ENCODE assay signal across 13 cellular contexts in genomic region chr12:120242275-120242799, GRCh38. TPM values are rescaled to one million over a fixed set of nuclear protein-coding genes. Genes with fewer than 3 reads are reported as not detected.
DNase-seq lines count a peak whose midpoint lies in the region; ATAC-seq and TF ChIP-seq lines count a peak whose summit lies in the region.
"Had no signal": no experiment of that assay in that cellular context is flagged by ENCODE, and none has a peak within 500 bp of the region (broad histone marks: within the 10 kb centered on the region; RNA-seq: fewer than 3 reads in every experiment).

No MANE protein-coding gene starts in this region.

- H3K27me3 Mint-ChIP-seq in natural killer cell (ENCODE audit: low read depth in 2 of 2) = no peaks in the 10 kb centered on the region
- no peaks in the 10 kb centered on the region for H3K27me3 Mint-ChIP-seq in CD8-positive, alpha-beta T cell (ENCODE audit: low read depth)

- intact Hi-C loops in heart right ventricle (cut with DNase I) (no loop called here), natural killer cell (cut with micrococcal nuclease) (no loop called here), upper lobe of right lung (cut with DNase I) (no loop called here)
- intact Hi-C loops in CD8-positive, alpha-beta T cell (cut with DNase I, micrococcal nuclease) = no loop called here

- WGBS in heart right ventricle, 2 donors = 49 to 73% methylated on average over 9 of the region's 9 CpGs

- TF ChIP-seq CTCF in WERI-Rb-1 (IDR thresholded peaks at IDR 0.05; ENCODE audit: low read depth, low read length) = no peak
- TF ChIP-seq CTCF in heart right ventricle (IDR thresholded peaks at IDR 0.05) = no peak
- no peak for TF ChIP-seq CTCF in natural killer cell (IDR thresholded peaks at IDR 0.05)
- no peak for TF ChIP-seq CTCF in upper lobe of right lung (IDR thresholded peaks at IDR 0.05)
- no peak for TF ChIP-seq CTCF in omental fat pad (IDR thresholded peaks at IDR 0.05)
- TF ChIP-seq CTCF in CD8-positive, alpha-beta T cell (IDR thresholded peaks at IDR 0.05) = no peak

- peaks cover 72 to 80% of the 10 kb centered on the region in 2 donors for H3K4me1 Mint-ChIP-seq in natural killer cell
- peaks cover 66% of the 10 kb centered on the region for H3K4me1 Mint-ChIP-seq in CD8-positive, alpha-beta T cell (ENCODE audit: low read depth)
- H3K4me1 Mint-ChIP-seq: activated B cell treated with CpG ODN at 0.5 μM for 24 hours, memory B cell had no signal

- POLR2A ChIA-PET in CD8-positive, alpha-beta T cell (lab: Charles Lee) = interaction anchor here (0.9 to 1.1 kb wide), 2 partner anchors 15 to 47 kb away, joined by 3 read pairs; no protein-coding TSS in a partner anchor

- H3K4me3 Mint-ChIP-seq in natural killer cell = no peak overlapping the region
- H3K4me3 Mint-ChIP-seq in CD8-positive, alpha-beta T cell = no peak overlapping the region
- H3K4me3 Mint-ChIP-seq: activated B cell treated with CpG ODN at 0.5 μM for 24 hours, memory B cell had no signal

- H3K36me3 Mint-ChIP-seq in natural killer cell = no peaks in the 10 kb centered on the region
- peaks cover 26% of the 10 kb centered on the region for H3K36me3 Mint-ChIP-seq in CD8-positive, alpha-beta T cell
- H3K36me3 Mint-ChIP-seq: memory B cell had no signal

- H3K4me3 ChIP-seq in WERI-Rb-1 (ENCODE audit: low read depth, low read length) = no peak overlapping the region
- H3K4me3 ChIP-seq in heart right ventricle = peak overlapping the region in 3 of 10 donors; percentile 18 to 20 (median 19)
- no peak overlapping the region for H3K4me3 ChIP-seq in upper lobe of right lung
- H3K4me3 ChIP-seq in CD8-positive, alpha-beta T cell (ENCODE audit: low read depth, low read length) = no peak overlapping the region

- H3K9me3 ChIP-seq in WERI-Rb-1 (ENCODE audit: severe bottlenecking) = no peaks in the 10 kb centered on the region
- no peaks in the 10 kb centered on the region for H3K9me3 ChIP-seq in heart right ventricle
- no peaks in the 10 kb centered on the region for H3K9me3 ChIP-seq in upper lobe of right lung
- H3K9me3 ChIP-seq in CD8-positive, alpha-beta T cell (ENCODE audit: low read length) = no peaks in the 10 kb centered on the region

- no peaks in the 10 kb centered on the region for H3K27me3 ChIP-seq in WERI-Rb-1 (ENCODE audit: insufficient read depth, low read depth, severe bottlenecking)
- H3K27me3 ChIP-seq in heart right ventricle = no peaks in the 10 kb centered on the region
- no peaks in the 10 kb centered on the region for H3K27me3 ChIP-seq in upper lobe of right lung
- no peaks in the 10 kb centered on the region for H3K27me3 ChIP-seq in CD8-positive, alpha-beta T cell (ENCODE audit: insufficient read depth, low read length)

- peaks cover 48 to 98% (median 97%) of the 10 kb centered on the region in 9 donors for H3K4me1 ChIP-seq in heart right ventricle
- peaks cover 66% of the 10 kb centered on the region for H3K4me1 ChIP-seq in upper lobe of right lung
- H3K4me1 ChIP-seq in CD8-positive, alpha-beta T cell (ENCODE audit: insufficient read depth, low read length) = peaks cover 56% of the 10 kb centered on the region

- CTCF ChIA-PET in CD8-positive, alpha-beta T cell (lab: Charles Lee) = interaction anchor here (1.0 to 9.3 kb wide), 3 partner anchors 11 to 24 kb away, joined by 4 to 111 read pairs (median 9); no protein-coding TSS in a partner anchor

- DNase-seq in WERI-Rb-1 (peak; percentile 44), heart right ventricle (peak in 1 of 2 donors; percentile 46), natural killer cell (no peak), upper lobe of right lung (no peak), omental fat pad (ENCODE audit: low spot score) (no peak), hypothalamus (lab: John Stamatoyannopoulos, UW) (no peak)
- DNase-seq in CD8-positive, alpha-beta T cell = no peak
- DNase-seq: activated B cell treated with CpG ODN at 0.5 μM for 24 hours, amniotic stem cell, COR-L47, NCI-H1436, substantia nigra had no signal

- H3K27ac ChIP-seq in WERI-Rb-1 = peak overlapping the region; percentile 38
- H3K27ac ChIP-seq in heart right ventricle = peak overlapping the region; percentile 47 to 94 (median 72)
- peak overlapping the region; percentile 31 for H3K27ac ChIP-seq in upper lobe of right lung
- no peak overlapping the region for H3K27ac ChIP-seq in CD8-positive, alpha-beta T cell (ENCODE audit: low read depth, low read length)

- no peaks in the 10 kb centered on the region for H3K36me3 ChIP-seq in WERI-Rb-1
- H3K36me3 ChIP-seq in heart right ventricle = peaks cover 0 to 27% (median 0%) of the 10 kb centered on the region in 9 donors
- H3K36me3 ChIP-seq in upper lobe of right lung = no peaks in the 10 kb centered on the region
- peaks cover 8% of the 10 kb centered on the region for H3K36me3 ChIP-seq in CD8-positive, alpha-beta T cell (ENCODE audit: insufficient read depth, low read length)

- peak overlapping the region; percentile 60 to 90 for H3K27ac Mint-ChIP-seq in natural killer cell
- no peak overlapping the region for H3K27ac Mint-ChIP-seq in CD8-positive, alpha-beta T cell
- H3K27ac Mint-ChIP-seq: activated B cell treated with CpG ODN at 0.5 μM for 24 hours, memory B cell had no signal

- ATAC-seq in heart right ventricle = peak; percentile 35 to 76 (median 60)
- ATAC-seq in natural killer cell = peak in 1 of 3 donors; percentile 22
- ATAC-seq in upper lobe of right lung = peak; percentile 47
- no peak for ATAC-seq in omental fat pad (ENCODE audit: low FRiP score)
- ATAC-seq in CD8-positive, alpha-beta T cell = no peak

- no peaks in the 10 kb centered on the region for H3K9me3 Mint-ChIP-seq in natural killer cell
- H3K9me3 Mint-ChIP-seq in CD8-positive, alpha-beta T cell = no peaks in the 10 kb centered on the region
- H3K9me3 Mint-ChIP-seq: activated B cell treated with CpG ODN at 0.5 μM for 24 hours, memory B cell had no signal

RNA-seq across cellular contexts. Expression of gene PXN, which starts 23.2 kb away (rescaled TPM):
- total RNA-seq in heart right ventricle (10 to 100 TPM; 52.0 to 83.7 (median 63.3) TPM), natural killer cell (100 to 1,000 TPM; 436 to 504 (median 478) TPM), upper lobe of right lung (105 TPM), omental fat pad (100 to 1,000 TPM in 1 of 4 donors, 10 to 100 TPM in 3; 40.0 to 151 (median 73.1) TPM)
- polyA plus RNA-seq in heart right ventricle = 100 to 1,000 TPM in 1 of 2 donors, 10 to 100 TPM in 1; 41.2 to 123 TPM
- 100 to 1,000 TPM; 170 to 171 TPM for total RNA-seq in CD8-positive, alpha-beta T cell

RNA-seq across cellular contexts. Expression of gene RPLP0, which starts 41.4 kb away (rescaled TPM):
- total RNA-seq in heart right ventricle (1,000 to 10,000 TPM in 1 of 10 donors, 100 to 1,000 TPM in 9; 578 to 1,255 (median 694) TPM), natural killer cell (100 to 1,000 TPM; 587 to 791 (median 689) TPM), upper lobe of right lung (1,192 TPM), omental fat pad (1,000 to 10,000 TPM; 2,289 to 4,489 (median 2,885) TPM)
- polyA plus RNA-seq in heart right ventricle = 1,000 to 10,000 TPM in 1 of 2 donors, 100 to 1,000 TPM in 1; 852 to 3,129 TPM
- 1,000 to 10,000 TPM; 2,094 to 2,102 TPM for total RNA-seq in CD8-positive, alpha-beta T cell

RNA-seq across cellular contexts. Expression of gene GCN1, which starts 47.8 kb away (rescaled TPM):
- total RNA-seq in heart right ventricle = 10 to 100 TPM; 30.4 to 41.3 (median 35.0) TPM
- polyA plus RNA-seq in heart right ventricle = 10 to 100 TPM in 1 of 2 donors, 1 to 10 TPM in 1; 9.7 to 17.2 TPM
- total RNA-seq in natural killer cell = 100 to 1,000 TPM; 119 to 141 (median 120) TPM
- 77.2 TPM for total RNA-seq in upper lobe of right lung
- 10 to 100 TPM; 52.5 to 99.4 (median 72.1) TPM for total RNA-seq in omental fat pad
- 100 to 1,000 TPM; 161 to 163 TPM for total RNA-seq in CD8-positive, alpha-beta T cell

RNA-seq across cellular contexts. Expression of gene RNU4-2, which starts 49.4 kb away (rescaled TPM):
- total RNA-seq in heart right ventricle (over 10,000 TPM in 7 of 10 donors, 1,000 to 10,000 TPM in 3; 5,348 to 18,425 (median 10,263) TPM), natural killer cell (over 10,000 TPM; 12,095 to 13,816 (median 12,822) TPM), upper lobe of right lung (14,226 TPM), omental fat pad (under 1 TPM; under 0.01 TPM)
- polyA plus RNA-seq in heart right ventricle = not detected
- 1,000 to 10,000 TPM; 6,214 to 6,704 TPM for total RNA-seq in CD8-positive, alpha-beta T cell

RNA-seq across cellular contexts. Expression of gene RNU4-1, which starts 50.7 kb away (rescaled TPM):
- total RNA-seq in heart right ventricle = 1,000 to 10,000 TPM in 6 of 10 donors, 100 to 1,000 TPM in 4; 426 to 3,423 (median 1,870) TPM
- not detected for polyA plus RNA-seq in heart right ventricle
- total RNA-seq in natural killer cell = 1,000 to 10,000 TPM in 2 of 3 donors, 100 to 1,000 TPM in 1; 768 to 1,610 (median 1,101) TPM
- total RNA-seq in upper lobe of right lung = 2,477 TPM
- under 1 TPM in 2 of 4 donors, not detected in 2; under 0.01 TPM for total RNA-seq in omental fat pad
- 1,000 to 10,000 TPM; 1,572 to 1,612 TPM for total RNA-seq in CD8-positive, alpha-beta T cell

Comparison
In these comparisons a context has a peak if more than half of its experiments do, and no peak if none do; other contexts are left out.
1. ATAC-seq: peak in heart right ventricle (8 of 8) and upper lobe of right lung (single experiment); none in omental fat pad (single experiment) and CD8-positive, alpha-beta T cell (single experiment).